32 cellular contexts compared by ENCODE assay signal in the genomic region with DNA sequence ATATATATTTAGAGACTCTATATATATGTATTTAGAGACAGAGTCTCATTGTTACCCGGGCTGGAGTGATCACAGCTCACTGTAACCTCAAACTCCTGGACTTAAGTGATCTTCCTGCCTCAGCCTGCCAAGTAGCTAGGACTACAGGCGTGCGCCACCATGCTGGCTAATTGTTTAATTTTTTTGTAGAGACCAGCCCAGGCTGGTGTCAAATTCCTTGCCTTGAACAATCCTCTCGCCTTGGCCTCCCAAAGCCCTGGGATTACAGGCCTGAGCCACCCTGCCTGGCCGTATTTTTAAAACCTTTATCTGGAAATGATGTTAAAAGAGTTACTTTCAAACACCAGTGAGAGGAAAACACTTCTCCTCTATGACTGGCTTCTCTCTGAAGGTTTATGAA.
"Had no signal": no experiment of that assay in that cellular context is flagged by ENCODE, and none has a peak within 500 bp of the region (broad histone marks: within the 10 kb centered on the region; RNA-seq: fewer than 3 reads in every experiment).

No MANE protein-coding gene starts in this region.

- H3K9me3 ChIP-seq: ascending aorta, esophagus muscularis mucosa, heart left ventricle, pancreas, psoas muscle, sigmoid colon, thoracic aorta, uterus had no signal

- ATAC-seq: activated CD4-positive, CD25-positive, alpha-beta regulatory T cell treated with anti-CD3 and anti-CD28 coated beads, Interleukin-2, amount 50 U/mL, for 24 hours; foreskin keratinocyte; heart left ventricle; left colon; pancreas; psoas muscle; stimulated activated effector memory CD8-positive, alpha-beta T cell treated with anti-CD3 and anti-CD28 coated beads, Interleukin-12 subunit alpha, Interleukin-12 subunit beta, amount 100 ng/mL, for 72 hours had no signal

- H3K4me1 Mint-ChIP-seq: naive B cell, nephron progenitor cell had no signal

- DNase-seq: activated CD4-positive, alpha-beta T cell treated with anti-CD3 and anti-CD28 coated beads for 48 hours; activated CD4-positive, alpha-beta T cell treated with anti-CD3 and anti-CD28 coated beads, Interleukin-2, amount 50 U/mL, for 48 hours; activated CD8-positive, alpha-beta memory T cell treated with anti-CD3 and anti-CD28 coated beads for 24 hours; activated effector memory CD4-positive, alpha-beta T cell treated with anti-CD3 and anti-CD28 coated beads, Interleukin-2, amount 50 U/mL, for 16 hours; activated naive CD4-positive, alpha-beta T cell treated with anti-CD3 and anti-CD28 coated beads, Interleukin-2, amount 10 ng/mL, durations not matched to agents 7 days and 5 days; activated naive CD8-positive, alpha-beta T cell treated with anti-CD3 and anti-CD28 coated beads, Interleukin-2, amount 10 ng/mL, durations not matched to agents 7 days and 5 days; caudate nucleus; cortex of kidney; foreskin keratinocyte; heart left ventricle; hypothalamus; immature natural killer cell; kidney; left colon; naive B cell; nephron progenitor cell; nucleus accumbens; pancreas; psoas muscle; sigmoid colon; small intestine; stimulated activated CD4-positive, alpha-beta T cell treated with anti-CD3 and anti-CD28 coated beads, Interleukin-4, amount 100 ng/mL, for 24 hours; uterus had no signal

- H3K36me3 ChIP-seq: ascending aorta, esophagus muscularis mucosa, heart left ventricle, pancreas, sigmoid colon, thoracic aorta, uterus had no signal

- H3K36me3 Mint-ChIP-seq: immature natural killer cell; mesothelial cell of epicardium; stimulated activated effector memory CD8-positive, alpha-beta T cell treated with anti-CD3 and anti-CD28 coated beads, Interleukin-12 subunit alpha, Interleukin-12 subunit beta, amount 100 ng/mL, for 72 hours; type B pancreatic cell had no signal

- H3K9me3 Mint-ChIP-seq: immature natural killer cell; mesothelial cell of epicardium; nephron progenitor cell; stimulated activated naive CD8-positive, alpha-beta T cell treated with anti-CD3 and anti-CD28 coated beads, Interleukin-15, Interleukin-2, amounts not matched to agents 100 ng/mL and 50 ng/mL, for 24 hours; type B pancreatic cell had no signal

- H3K27me3 ChIP-seq: ascending aorta, esophagus muscularis mucosa, foreskin keratinocyte, heart left ventricle, pancreas, sigmoid colon, uterus had no signal

- H3K27ac ChIP-seq: ascending aorta, esophagus muscularis mucosa, foreskin keratinocyte, heart left ventricle, pancreas, psoas muscle, sigmoid colon, thoracic aorta, uterus had no signal

- H3K4me3 ChIP-seq: ascending aorta, esophagus muscularis mucosa, heart left ventricle, pancreas, psoas muscle, sigmoid colon, thoracic aorta, uterus had no signal

- H3K27ac Mint-ChIP-seq: activated naive CD4-positive, alpha-beta T cell treated with anti-CD3 and anti-CD28 coated beads, Interleukin-2, amount 10 ng/mL, durations not matched to agents 7 days and 5 days; activated naive CD8-positive, alpha-beta T cell treated with anti-CD3 and anti-CD28 coated beads, Interleukin-2, amount 10 ng/mL, durations not matched to agents 7 days and 5 days; activated T-helper 1 cell treated with anti-CD3 and anti-CD28 coated beads, Interleukin-12 subunit alpha, Interleukin-12 subunit beta, Interleukin-2, Interleukin-4 antibody, amounts not matched to agents 30 ng/mL and 10 ng/mL and 1 ng/mL, durations not matched to agents 14 hours and 24 hours and 36 hours; immature natural killer cell; mesothelial cell of epicardium; naive B cell; nephron progenitor cell; stimulated activated effector memory CD8-positive, alpha-beta T cell treated with anti-CD3 and anti-CD28 coated beads, Interleukin-12 subunit alpha, Interleukin-12 subunit beta, amount 100 ng/mL, for 72 hours; stimulated activated naive CD8-positive, alpha-beta T cell treated with anti-CD3 and anti-CD28 coated beads, Interleukin-15, Interleukin-2, amounts not matched to agents 100 ng/mL and 50 ng/mL, for 24 hours; type B pancreatic cell had no signal

- H3K4me1 ChIP-seq: ascending aorta, esophagus muscularis mucosa, heart left ventricle, psoas muscle, sigmoid colon, uterus had no signal

- H3K4me3 Mint-ChIP-seq: activated naive CD4-positive, alpha-beta T cell treated with anti-CD3 and anti-CD28 coated beads, Interleukin-2, amount 10 ng/mL, durations not matched to agents 7 days and 5 days; activated naive CD8-positive, alpha-beta T cell treated with anti-CD3 and anti-CD28 coated beads, Interleukin-2, amount 10 ng/mL, durations not matched to agents 7 days and 5 days; activated T-helper 1 cell treated with anti-CD3 and anti-CD28 coated beads, Interleukin-12 subunit alpha, Interleukin-12 subunit beta, Interleukin-2, Interleukin-4 antibody, amounts not matched to agents 30 ng/mL and 10 ng/mL and 1 ng/mL, durations not matched to agents 14 hours and 24 hours and 36 hours; immature natural killer cell; mesothelial cell of epicardium; naive B cell; nephron progenitor cell; stimulated activated effector memory CD8-positive, alpha-beta T cell treated with anti-CD3 and anti-CD28 coated beads, Interleukin-12 subunit alpha, Interleukin-12 subunit beta, amount 100 ng/mL, for 72 hours; stimulated activated naive CD8-positive, alpha-beta T cell treated with anti-CD3 and anti-CD28 coated beads, Interleukin-15, Interleukin-2, amounts not matched to agents 100 ng/mL and 50 ng/mL, for 24 hours; type B pancreatic cell had no signal

- H3K27me3 Mint-ChIP-seq: activated naive CD4-positive, alpha-beta T cell treated with anti-CD3 and anti-CD28 coated beads, Interleukin-2, amount 10 ng/mL, durations not matched to agents 7 days and 5 days; stimulated activated naive CD8-positive, alpha-beta T cell treated with anti-CD3 and anti-CD28 coated beads, Interleukin-15, Interleukin-2, amounts not matched to agents 100 ng/mL and 50 ng/mL, for 24 hours; type B pancreatic cell had no signal
